8 cellular contexts compared by ENCODE assay signal in the genomic region with DNA sequence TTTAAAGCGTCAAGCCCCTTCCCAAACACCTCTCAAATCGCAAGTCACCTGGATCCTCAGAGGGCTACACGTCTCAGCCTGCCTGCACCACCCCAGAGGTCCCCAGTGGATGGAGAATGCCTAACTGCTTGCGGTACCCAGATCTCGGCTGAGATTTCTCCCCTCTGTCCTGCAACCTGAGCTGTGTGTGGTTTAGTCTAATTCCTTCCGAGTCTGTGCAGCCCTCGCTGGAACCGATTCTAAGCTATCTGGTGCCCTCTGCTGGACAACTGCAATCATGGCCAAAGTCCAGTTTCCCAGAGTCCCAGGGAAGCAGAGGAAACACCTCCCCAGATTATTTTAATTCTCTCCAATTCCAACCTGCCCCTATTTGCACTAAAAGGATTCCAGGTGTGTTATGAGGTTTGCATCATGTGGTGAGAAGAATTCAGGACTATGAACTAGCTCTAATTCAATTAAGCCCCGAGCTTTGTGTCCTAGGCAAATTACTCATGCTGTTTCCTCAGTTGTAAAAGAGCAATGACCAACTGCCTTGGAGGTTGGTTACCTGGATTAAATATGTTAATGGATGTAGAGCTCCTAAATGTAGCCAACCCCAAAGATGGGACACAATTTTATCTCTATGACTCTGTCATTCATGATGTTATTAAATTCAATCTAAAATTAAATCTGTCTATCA.
DNase-seq lines count a peak whose midpoint lies in the region; ATAC-seq lines count a peak whose summit lies in the region.

No MANE protein-coding gene starts in this region.

- peak; percentile 81 for ATAC-seq in HG02763 (IDR thresholded peaks at IDR 0.05; ENCODE audit: unreplicated experiment)
- peak; percentile 43 for ATAC-seq in central memory CD8-positive, alpha-beta T cell (replicated peaks; ENCODE audit: extremely low read depth, poor library complexity, severe bottlenecking)
- ATAC-seq in left colon, result peak; percentile 92

- H3K36me3 Mint-ChIP-seq in central memory CD8-positive, alpha-beta T cell (ENCODE audit: insufficient read depth), result no peaks in the 10 kb centered on the region

- H3K27me3 Mint-ChIP-seq in central memory CD8-positive, alpha-beta T cell, result peaks cover 37% of the 10 kb centered on the region

- no peaks in the 10 kb centered on the region for H3K9me3 Mint-ChIP-seq in central memory CD8-positive, alpha-beta T cell

- intact Hi-C loops in left colon (cut with DNase I, micrococcal nuclease), result loop anchor here in 1 of 2 donors (5.0 kb wide), 1 partner anchor 1297 kb away; no protein-coding TSS in a partner anchor

- H3K4me3 Mint-ChIP-seq in central memory CD8-positive, alpha-beta T cell, result no peak overlapping the region

- H3K4me1 Mint-ChIP-seq in central memory CD8-positive, alpha-beta T cell, result peaks cover 4% of the 10 kb centered on the region

- no peak overlapping the region for H3K27ac Mint-ChIP-seq in central memory CD8-positive, alpha-beta T cell (ENCODE audit: low read depth)

- DNase-seq in NCI-H1417 (lab: John Stamatoyannopoulos, UW), result peak; percentile 4 to 77 (median 58)
- no peak for DNase-seq in NCI-H1417 treated with DMSO at 0.1 percent for 48 hours (lab: John Stamatoyannopoulos, UW)
- DNase-seq in NCI-H2107 treated with DMSO at 0.1 percent for 48 hours (lab: John Stamatoyannopoulos, UW; ENCODE audit: unreplicated experiment), result peak; percentile 9
- peak; percentile 7 to 25 (median 16) for DNase-seq in activated CD4-positive, CD25-positive, alpha-beta regulatory T cell (lab: John Stamatoyannopoulos, UW)
- DNase-seq in central memory CD8-positive, alpha-beta T cell (ENCODE audit: low spot score in 2 of 2), result peak; percentile 23 to 35
- peak; percentile 40 to 64 for DNase-seq in left colon
- DNase-seq in stimulated activated CD4-positive, alpha-beta T cell treated with anti-CD3 and anti-CD28 coated beads, Interleukin-4, amount 100 ng/mL, for 4 hours, result peak; percentile 23 to 29
